ENCODE assay signal across 8 cellular contexts in genomic region chr10:78972947-78973900, GRCh38.
DNase-seq lines count a peak whose midpoint lies in the region; ATAC-seq, FAIRE-seq and TF ChIP-seq lines count a peak whose summit lies in the region.

No MANE protein-coding gene starts in this region.

- H3K36me3 ChIP-seq in ACC112 (ENCODE audit: insufficient read depth, low read length), result no peaks in the 10 kb centered on the region
- no peaks in the 10 kb centered on the region for H3K36me3 ChIP-seq in small intestine (ENCODE audit: control insufficient read depth in 2 of 2, insufficient read depth in 2 of 2, low read length in 2 of 2)

- H3K79me2 ChIP-seq in ACC112 (ENCODE audit: control insufficient read depth, insufficient read depth, low read length, unreplicated experiment), result peaks cover 17% of the 10 kb centered on the region

- DNase-seq in NCI-H2171 treated with DMSO at 0.1 percent for 48 hours (lab: John Stamatoyannopoulos, UW) (peak; percentile 88), cardiac fibroblast (ENCODE audit: low read depth in 2 of 2) (peak; percentile 94 to 95), iPS-NIHi7 (ENCODE audit: extremely low spot score) (peak; percentile 35), small intestine (peak; percentile 82)

- ATAC-seq in GM18870 (IDR thresholded peaks at IDR 0.05; ENCODE audit: unreplicated experiment), result peak; percentile 87
- peak; percentile 89 for ATAC-seq in HG03135 (IDR thresholded peaks at IDR 0.05; ENCODE audit: unreplicated experiment)

- no peaks in the 10 kb centered on the region for H3K9me3 ChIP-seq in small intestine (ENCODE audit: control insufficient read depth, low read depth)

- no peak overlapping the region for H2AFZ ChIP-seq in ACC112 (ENCODE audit: low read length, unreplicated experiment)

- 7 to 11% (median 8%) methylated on average over 37 to 48 of the region's 49 CpGs for WGBS in small intestine, 3 donors

- FAIRE-seq in small intestine (lab: Jason Lieb, UNC), result no peak

- no peak for TF ChIP-seq CTCF in WI38 (IDR thresholded peaks at IDR 0.05; ENCODE audit: low read depth, low read length)
- no peak for TF ChIP-seq CTCF in cardiac fibroblast (IDR thresholded peaks at IDR 0.05; ENCODE audit: low read depth, low read length)

- H3K4me1 ChIP-seq in ACC112 (ENCODE audit: control insufficient read depth, insufficient read depth, low read length, unreplicated experiment) (peaks cover 54% of the 10 kb centered on the region), small intestine (ENCODE audit: control insufficient read depth in 2 of 2, insufficient read depth in 1 of 2, low read depth in 1 of 2, low read length in 1 of 2) (no peaks in the 10 kb centered on the region)

- H3K4me3 ChIP-seq in ACC112 (ENCODE audit: low read depth, low read length) (peak overlapping the region; percentile 74), WI38 (ENCODE audit: low read depth, low read length) (peak overlapping the region; percentile 48), cardiac fibroblast (replicated peaks in 1 of 2; ENCODE audit: low read depth in 2 of 2, low read length in 2 of 2) (peak overlapping the region; percentile 22 to 48), small intestine (ENCODE audit: low read depth in 1 of 2, low read length in 2 of 2) (peak overlapping the region in 1 of 2 donors; percentile 59)

- H3K27ac ChIP-seq in ACC112 (ENCODE audit: low read depth, low read length) (peak overlapping the region; percentile 93), small intestine (ENCODE audit: low read depth in 1 of 2, low read length in 1 of 2) (peak overlapping the region; percentile 59 to 96)

- H3K27me3 ChIP-seq in ACC112 (ENCODE audit: insufficient read depth, low read length), result no peaks in the 10 kb centered on the region
- no peaks in the 10 kb centered on the region for H3K27me3 ChIP-seq in small intestine (ENCODE audit: control insufficient read depth in 2 of 2, insufficient read depth in 2 of 2, low read length in 2 of 2)

Comparison
In these comparisons a context has a peak if more than half of its experiments do, and no peak if none do; other contexts are left out.
1. DNase-seq: peak in every context shown above with its lines; median percentile 94 in cardiac fibroblast; 88 in NCI-H2171 treated with DMSO at 0.1 percent for 48 hours; 82 in small intestine; 35 in iPS-NIHi7.